Comparison of ENCODE assay signal across 12 cellular contexts in genomic region chr21:46079357-46080170, GRCh38. TPM values are rescaled to one million over a fixed set of nuclear protein-coding genes. Genes with fewer than 3 reads are reported as not detected.
DNase-seq lines count a peak whose midpoint lies in the region; ATAC-seq, FAIRE-seq and TF ChIP-seq lines count a peak whose summit lies in the region.
"Had no signal": no experiment of that assay in that cellular context is flagged by ENCODE, and none has a peak within 500 bp of the region (broad histone marks: within the 10 kb centered on the region; RNA-seq: fewer than 3 reads in every experiment).

No MANE protein-coding gene starts in this region.

- no peaks in the 10 kb centered on the region for H4K20me1 ChIP-seq in IMR-90 (ENCODE audit: insufficient read depth, low read length)
- peaks cover 0 to 3% of the 10 kb centered on the region in 2 experiments for H4K20me1 ChIP-seq in H1 (replicated peaks in 1 of 2; ENCODE audit: control insufficient read depth in 1 of 2, insufficient read depth in 2 of 2, low read length in 2 of 2)
- H4K20me1 ChIP-seq in mammary epithelial cell (ENCODE audit: insufficient read depth, low read length), result no peaks in the 10 kb centered on the region

- intact Hi-C loops in IMR-90 (cut with micrococcal nuclease) (no loop called here), mammary epithelial cell (cut with micrococcal nuclease) (no loop called here)

- TF ChIP-seq RAD21 in IMR-90 (IDR thresholded peaks at IDR 0.05; ENCODE audit: low read length), result peak; percentile 24; the same call in 1 of the 2 replicates
- no peak for TF ChIP-seq RAD21 in H1 (IDR thresholded peaks at IDR 0.05 in 1 of 2, conservative IDR thresholded peaks at IDR 0.05 in 1 of 2; ENCODE audit: low read depth in 2 of 2, low read length in 2 of 2)

- H2AFZ ChIP-seq in IMR-90 (replicated peaks; ENCODE audit: low read length, poor library complexity), result peak overlapping the region; percentile 88
- no peak overlapping the region for H2AFZ ChIP-seq in H1 (ENCODE audit: low read length)
- no peak overlapping the region for H2AFZ ChIP-seq in mammary epithelial cell (ENCODE audit: low read depth, low read length)

- H3K4me1 ChIP-seq in IMR-90 (ENCODE audit: control insufficient read depth, insufficient read depth, low read length), result peaks cover 24% of the 10 kb centered on the region
- H3K4me1 ChIP-seq in H1 (replicated peaks in 1 of 4; ENCODE audit: control insufficient read depth in 3 of 4, insufficient read depth in 4 of 4, low read length in 3 of 4), result peaks cover 0 to 4% (median under 1%) of the 10 kb centered on the region in 4 experiments; a peak in 3 of 7 replicates
- H3K4me1 ChIP-seq in mammary epithelial cell (ENCODE audit: insufficient read depth, low read length), result no peaks in the 10 kb centered on the region
- H3K4me1 ChIP-seq: adrenal gland had no signal

- peak; percentile 87 for ATAC-seq in IMR-90 (ENCODE audit: low read depth)
- ATAC-seq in omental fat pad (ENCODE audit: low FRiP score), result no peak
- no peak for ATAC-seq in HG02981 (IDR thresholded peaks at IDR 0.05; ENCODE audit: unreplicated experiment)
- ATAC-seq in GM21423 (IDR thresholded peaks at IDR 0.05; ENCODE audit: unreplicated experiment), result no peak
- ATAC-seq: T-cell had no signal

- peak overlapping the region; percentile 97 for H3K18ac ChIP-seq in IMR-90 (ENCODE audit: low read depth, low read length)
- H3K18ac ChIP-seq in H1 (ENCODE audit: extremely low read depth, low read length), result peak overlapping the region; percentile 19; the same call in 1 of the 2 replicates

- CTCF ChIA-PET in IMR-90 (lab: Yijun Ruan, JAX), result interaction anchor here (1.0 kb wide), 1 partner anchor 14 kb away, joined by 4 read pairs; no protein-coding TSS in a partner anchor
- CTCF ChIA-PET in H1 (lab: Charles Lee; ENCODE audit: partially characterized antibody), result interaction anchor here (1.4 kb wide), 1 partner anchor 156 kb away, joined by 3 read pairs; no protein-coding TSS in a partner anchor
- CTCF ChIA-PET in mammary epithelial cell (lab: Charles Lee; ENCODE audit: low non-redundant PET), result no interaction called here

- dilution Hi-C loops in IMR-90 (cut with HindIII; ENCODE audit: low sequenced_read_pairs, unreplicated experiment), result no loop called here
- dilution Hi-C loops in mammary epithelial cell (cut with HindIII; ENCODE audit: low sequenced_read_pairs), result no loop called here

- TF ChIP-seq EP300 in H1 (IDR thresholded peaks at IDR 0.05; ENCODE audit: borderline replicate concordance in 1 of 2, low read depth in 2 of 2, low read length in 2 of 2), result no peak

- H4K5ac ChIP-seq in IMR-90 (ENCODE audit: low read depth, low read length), result peak overlapping the region; percentile 96
- H4K5ac ChIP-seq in H1 (ENCODE audit: insufficient read length, low read depth, low read length), result no peak overlapping the region

- H3K4me3 ChIP-seq in AG09309 (ENCODE audit: control insufficient read depth, low read depth, low read length), result no peak overlapping the region
- H3K4me3 ChIP-seq in IMR-90 (ENCODE audit: insufficient read depth, low read depth, low read length), result no peak overlapping the region
- H3K4me3 ChIP-seq in H1 (ENCODE audit: extremely low read depth in 1 of 4, insufficient read depth in 2 of 4, low read depth in 3 of 4, low read length in 4 of 4), result no peak overlapping the region
- no peak overlapping the region for H3K4me3 ChIP-seq in mammary epithelial cell (replicated peaks in 1 of 3; ENCODE audit: insufficient read depth in 1 of 3, low read depth in 2 of 3, low read length in 3 of 3)
- H3K4me3 ChIP-seq: adrenal gland had no signal

- H3K27ac ChIP-seq in IMR-90 (ENCODE audit: insufficient read depth, low read length) (peak overlapping the region; percentile 95), H1 (ENCODE audit: low read depth, low read length) (no peak overlapping the region), mammary epithelial cell (ENCODE audit: insufficient read depth, low read depth, low read length) (no peak overlapping the region)
- H3K27ac ChIP-seq: adrenal gland had no signal

- H2AK9ac ChIP-seq in IMR-90 (replicated peaks; ENCODE audit: low read depth, low read length, poor library complexity), result peak overlapping the region; percentile 99

- H2BK120ac ChIP-seq in IMR-90 (ENCODE audit: low read depth, low read length) (peak overlapping the region; percentile 99), H1 (replicated peaks; ENCODE audit: low read depth, low read length) (no peak overlapping the region)

- H3K9me3 ChIP-seq in IMR-90 (ENCODE audit: control insufficient read depth, insufficient read depth, low read length) (no peaks in the 10 kb centered on the region), H1 (ENCODE audit: insufficient read depth in 2 of 2, low read depth in 1 of 2, low read length in 1 of 2) (no peaks in the 10 kb centered on the region), mammary epithelial cell (replicated peaks; ENCODE audit: insufficient read depth, low read length) (no peaks in the 10 kb centered on the region)
- H3K9me3 ChIP-seq: adrenal gland had no signal

- no peak for FAIRE-seq in H1 (lab: Jason Lieb, UNC)

- H2BK20ac ChIP-seq in IMR-90 (ENCODE audit: low read depth, low read length) (peak overlapping the region; percentile 96), H1 (ENCODE audit: low read length) (peak overlapping the region; percentile 80; the same call in 1 of the 2 replicates)

- H2BK15ac ChIP-seq in IMR-90 (ENCODE audit: low read depth, low read length) (peak overlapping the region; percentile 90; the same call in 2 of the 3 replicates), H1 (ENCODE audit: low read length) (no peak overlapping the region)

- H3K56ac ChIP-seq in IMR-90 (ENCODE audit: extremely low read depth, insufficient read depth, low read length) (peak overlapping the region; percentile 69), H1 (replicated peaks; ENCODE audit: insufficient read length, low read depth, low read length) (no peak overlapping the region)

- H3K36me3 ChIP-seq in IMR-90 (ENCODE audit: control insufficient read depth, insufficient read depth, low read length) (no peaks in the 10 kb centered on the region), H1 (ENCODE audit: control insufficient read depth in 2 of 4, insufficient read depth in 4 of 4, low read length in 3 of 4) (no peaks in the 10 kb centered on the region), mammary epithelial cell (ENCODE audit: insufficient read depth, low read length) (no peaks in the 10 kb centered on the region)
- H3K36me3 ChIP-seq: adrenal gland had no signal

- H3K14ac ChIP-seq in IMR-90 (replicated peaks; ENCODE audit: low read depth, low read length) (peak overlapping the region; percentile 97), H1 (ENCODE audit: insufficient read length) (no peak overlapping the region)

- H3K23ac ChIP-seq in IMR-90 (ENCODE audit: low read depth, low read length), result peak overlapping the region; percentile 99
- no peak overlapping the region for H3K23ac ChIP-seq in H1 (ENCODE audit: insufficient read length)

- H3K27me3 ChIP-seq in IMR-90 (ENCODE audit: control insufficient read depth, insufficient read depth, low read length), result no peaks in the 10 kb centered on the region
- no peaks in the 10 kb centered on the region for H3K27me3 ChIP-seq in H1 (replicated peaks in 1 of 4; ENCODE audit: control insufficient read depth in 3 of 4, extremely low read depth in 1 of 4, insufficient read depth in 3 of 4, low read length in 3 of 4)
- H3K27me3 ChIP-seq in mammary epithelial cell (ENCODE audit: insufficient read depth, low read length), result peaks cover 4% of the 10 kb centered on the region
- H3K27me3 ChIP-seq: adrenal gland had no signal

- BruUV-seq in IMR-90 (replicated peaks; lab: Mats Ljungman, UMichigan) (no TSS peak), mammary epithelial cell (replicated peaks; lab: Mats Ljungman, UMichigan) (no TSS peak)

- H3K4me2 ChIP-seq in IMR-90 (ENCODE audit: low read depth, low read length) (no peak overlapping the region), H1 (ENCODE audit: insufficient read depth in 1 of 2, low read depth in 2 of 2, low read length in 2 of 2) (no peak overlapping the region), mammary epithelial cell (ENCODE audit: insufficient read depth, low read depth, low read length) (no peak overlapping the region)

- 0 out of 2 replicates have a peak, but pooled peaks cover 2% of the 10 kb centered on the region for H3K23me2 ChIP-seq in H1 (ENCODE audit: low read depth, low read length)

- H4K91ac ChIP-seq in IMR-90 (ENCODE audit: insufficient read depth, low read depth, low read length), result peak overlapping the region; percentile 94
- peak overlapping the region; percentile 88 for H4K91ac ChIP-seq in H1 (replicated peaks; ENCODE audit: insufficient read length, low read length)

- no peak for TF ChIP-seq POLR2A in IMR-90 (IDR thresholded peaks at IDR 0.05; ENCODE audit: low read depth, low read length)
- no peak for TF ChIP-seq POLR2A in H1 (IDR thresholded peaks at IDR 0.05; ENCODE audit: control extremely low read depth in 1 of 2, low read depth in 2 of 2, low read length in 2 of 2)

- H3K9ac ChIP-seq in IMR-90 (ENCODE audit: low read depth, low read length) (peak overlapping the region; percentile 46), H1 (replicated peaks in 1 of 4; ENCODE audit: extremely low read depth in 1 of 4, low read depth in 3 of 4, low read length in 3 of 4) (no peak overlapping the region; a peak in 1 of 7 replicates), mammary epithelial cell (ENCODE audit: insufficient read depth, low read length) (no peak overlapping the region)

- H4K8ac ChIP-seq in IMR-90 (ENCODE audit: low read depth in 2 of 2, low read length in 2 of 2), result peak overlapping the region; percentile 81 to 95
- H4K8ac ChIP-seq in H1 (ENCODE audit: extremely low read depth, insufficient read depth, low read length), result no peak overlapping the region

- in situ Hi-C loops in IMR-90 (cut with MboI; ENCODE audit: low sequenced_read_pairs) (no loop called here), mammary epithelial cell (cut with MboI; ENCODE audit: low sequenced_read_pairs in 2 of 2) (no loop called here)

- peaks cover 30% of the 10 kb centered on the region for H3K9me1 ChIP-seq in IMR-90 (ENCODE audit: insufficient read depth, low read length)

- DNase-seq in AG09309 (ENCODE audit: low read depth) (peak; percentile 94), IMR-90 (peak; percentile 96), H1 (ENCODE audit: low read depth in 1 of 2, low spot score in 2 of 2) (no peak), omental fat pad (ENCODE audit: low spot score) (peak; percentile 23), GDM1 (lab: John Stamatoyannopoulos, UW) (no peak), mammary epithelial cell (no peak)
- DNase-seq: NCI-H1930, occipital lobe had no signal

- no peaks in the 10 kb centered on the region for H3K79me2 ChIP-seq in H1 (ENCODE audit: control insufficient read depth in 1 of 2, insufficient read depth in 2 of 2, low read length in 2 of 2)
- H3K79me2 ChIP-seq in mammary epithelial cell (ENCODE audit: insufficient read depth, low read length), result no peaks in the 10 kb centered on the region

- WGBS in IMR-90 (ENCODE audit: extremely low coverage in 2 of 2, insufficient read length in 1 of 2), 2 experiments, result 59% methylated on average over 21 of the region's 34 CpGs; no CpG with 5 or more reads in 1 of the 2 experiments
- 92% methylated on average over 34 of the region's 34 CpGs; no CpG with 5 or more reads in 1 of the 2 experiments for WGBS in H1 (ENCODE audit: extremely low coverage in 1 of 2, insufficient coverage in 1 of 2, insufficient read length in 1 of 2, insufficient replicate concordance in 2 of 2, low coverage in 1 of 2, low lambda C conversion rate in 2 of 2, missing lambda C conversion rate in 1 of 2), 2 experiments
- WGBS in mammary epithelial cell (ENCODE audit: low coverage, missing lambda C conversion rate), result 91% methylated on average over 25 of the region's 34 CpGs

- H2BK5ac ChIP-seq in IMR-90 (ENCODE audit: low read depth, low read length, poor library complexity, severe bottlenecking) (peak overlapping the region; percentile 99), H1 (ENCODE audit: low read depth, low read length) (peak overlapping the region; percentile 81; the same call in 1 of the 2 replicates)

- POLR2A ChIA-PET in IMR-90 (lab: Charles Lee; ENCODE audit: unreplicated experiment) (interaction anchor here (1.0 to 1.3 kb wide), 2 partner anchors 13 kb away, joined by 3 to 4 read pairs; no protein-coding TSS in a partner anchor), H1 (lab: Charles Lee; ENCODE audit: partially characterized antibody) (no interaction called here)

- H3K4ac ChIP-seq in IMR-90 (ENCODE audit: low read depth, low read length) (peak overlapping the region; percentile 99), H1 (replicated peaks; ENCODE audit: insufficient read length, low read depth, low read length) (no peak overlapping the region)

- TF ChIP-seq CTCF in AG09309 (IDR thresholded peaks at IDR 0.05; ENCODE audit: control insufficient read depth, insufficient read depth, low read depth, low read length, missing control alignments), result no peak
- no peak for TF ChIP-seq CTCF in IMR-90 (conservative IDR thresholded peaks at IDR 0.05; ENCODE audit: low read depth, low read length)
- no peak for TF ChIP-seq CTCF in H1 (IDR thresholded peaks at IDR 0.05; ENCODE audit: control extremely low read depth in 1 of 3, insufficient read depth in 1 of 3, low read depth in 1 of 3, low read length in 3 of 3)
- no peak for TF ChIP-seq CTCF in omental fat pad (IDR thresholded peaks at IDR 0.05)
- no peak for TF ChIP-seq CTCF in mammary epithelial cell (conservative IDR thresholded peaks at IDR 0.05 in 1 of 2, IDR thresholded peaks at IDR 0.05 in 1 of 2; ENCODE audit: extremely low read depth in 1 of 2, insufficient read depth in 1 of 2, low read depth in 1 of 2, low read length in 2 of 2)

- peak overlapping the region; percentile 95; the same call in 1 of the 2 replicates for H2BK12ac ChIP-seq in H1 (ENCODE audit: low read depth, low read length)

- H2AK5ac ChIP-seq in IMR-90 (ENCODE audit: low read depth, low read length) (peak overlapping the region; percentile 100), H1 (ENCODE audit: low read depth, low read length) (peak overlapping the region; percentile 90; the same call in 1 of the 2 replicates)

- H3K79me1 ChIP-seq in IMR-90 (ENCODE audit: low read depth in 1 of 2, low read length in 2 of 2) (peaks cover 0 to 12% of the 10 kb centered on the region in 2 experiments; a peak in 2 of 4 replicates), H1 (ENCODE audit: low read depth, low read length) (no peaks in the 10 kb centered on the region)

RNA-seq across cellular contexts. Expression of gene COL6A2, which starts 18.3 kb away (rescaled TPM):
- total RNA-seq in IMR-90 (2012; rRNA removed), result 208 and 222 TPM in 2 replicates
- polyA plus RNA-seq in IMR-90 (2012; rRNA removed), result 1,065 and 1,165 TPM in 2 replicates
- polyA plus RNA-seq in IMR-90 (2012; cell fraction: cytosol; rRNA removed), result 753 and 1,846 TPM in 2 replicates
- polyA plus RNA-seq in IMR-90 (2012; cell fraction: nucleus; rRNA removed; ENCODE audit: low replicate concordance), result 2,830 and 5,552 TPM in 2 replicates
- total RNA-seq in H1 (2021; fragmentation: NEBNext Ultra II Directional; extraction: Animal tissue kit (Norgen Biotek cat#: 25700)), result 60.6 and 62.7 TPM in 2 replicates
- 60.1 and 79.2 TPM in 2 replicates for polyA plus RNA-seq in H1 (2011; rRNA removed)
- 60.4 TPM for polyA plus RNA-seq in H1 (2011; cell fraction: cytosol; rRNA removed)
- polyA plus RNA-seq in H1 (2011; cell fraction: nucleus; rRNA removed), result 219 TPM
- polyA plus RNA-seq in H1 (2012, experiment 1 of 2), result 38.8 to 78.4 TPM (median 69.6 TPM) in 4 replicates
- polyA plus RNA-seq in H1 (2012, experiment 2 of 2), result 41.6 TPM
- 99.7 TPM for polyA plus RNA-seq in H1 (2013, experiment 1 of 2)
- polyA plus RNA-seq in H1 (2013, experiment 2 of 2), result 84.9 TPM
- polyA minus RNA-seq in H1 (2011; rRNA and poly(A)+ RNA removed), result 14.9 and 16.7 TPM in 2 replicates
- 30.5 TPM for polyA minus RNA-seq in H1 (2011; cell fraction: cytosol; rRNA and poly(A)+ RNA removed)
- 40.6 TPM for polyA minus RNA-seq in H1 (2011; cell fraction: nucleus; rRNA and poly(A)+ RNA removed)
- 1,000 to 10,000 TPM in 1 of 4 donors, 100 to 1,000 TPM in 3; 480 to 1,153 (median 616) TPM for total RNA-seq in omental fat pad
- 10 to 100 TPM in 1 of 2 donors, under 1 TPM in 1; 0.87 to 47.0 TPM for total RNA-seq in mammary epithelial cell
- polyA plus RNA-seq in mammary epithelial cell, result 0.74 TPM
- not detected for polyA minus RNA-seq in mammary epithelial cell

Comparison
In these comparisons a context has a peak if more than half of its experiments do, and no peak if none do; other contexts are left out.
1. DNase-seq: peak in AG09309 (single experiment), IMR-90 (single experiment) and omental fat pad (single experiment); none in H1 (0 of 2), GDM1 (single experiment) and mammary epithelial cell (single experiment).